17 cellular contexts compared by ENCODE assay signal in the genomic region with DNA sequence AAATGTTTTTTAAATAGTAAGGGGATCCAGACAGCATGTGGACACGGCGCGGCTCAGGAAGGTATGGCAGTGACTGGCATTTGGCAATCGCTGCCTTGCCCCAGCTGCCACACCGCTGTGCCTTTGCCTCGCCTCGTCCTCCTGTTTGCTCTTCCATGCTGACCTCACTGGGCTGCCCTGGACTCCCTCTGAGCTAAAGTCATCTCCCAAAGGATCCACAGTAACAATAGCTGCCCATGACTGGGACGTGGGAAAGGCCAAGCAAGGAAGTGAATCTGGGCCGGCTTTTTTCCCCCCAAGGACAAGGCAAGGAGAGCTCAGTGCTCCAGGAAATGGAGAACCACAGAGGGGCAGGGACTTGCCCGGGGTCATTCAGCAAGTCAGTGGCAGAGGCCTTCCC. TPM values are rescaled to one million over a fixed set of nuclear protein-coding genes. Genes with fewer than 3 reads are reported as not detected.
DNase-seq lines count a peak whose midpoint lies in the region; ATAC-seq, FAIRE-seq and TF ChIP-seq lines count a peak whose summit lies in the region.
"Had no signal": no experiment of that assay in that cellular context is flagged by ENCODE, and none has a peak within 500 bp of the region (broad histone marks: within the 10 kb centered on the region; RNA-seq: fewer than 3 reads in every experiment).

No MANE protein-coding gene starts in this region.

- no peak for TF ChIP-seq POLR2A in breast epithelium (IDR thresholded peaks at IDR 0.05)

- H3K9ac ChIP-seq in skeletal muscle tissue (ENCODE audit: low read depth in 1 of 3, low read length in 3 of 3), result peak overlapping the region; percentile 47 to 54 (median 50)

- FAIRE-seq in HTR-8/SVneo (lab: Jason Lieb, UNC), result peak; percentile 44
- FAIRE-seq: pancreas had no signal

- POLR2A ChIA-PET in A673 (lab: Charles Lee; ENCODE audit: low non-redundant PET), result no interaction called here

- H3K4me3 ChIP-seq in esophagus (ENCODE audit: low read depth in 1 of 2, low read length in 2 of 2) (no peak overlapping the region), mesodermal cell (ENCODE audit: extremely low read depth, insufficient read depth, low read length, poor library complexity, severe bottlenecking) (no peak overlapping the region), skeletal muscle tissue (ENCODE audit: low read length in 3 of 3) (peak overlapping the region in 1 of 3 donors; percentile 13), A673 (ENCODE audit: low read depth, low read length, poor library complexity, severe bottlenecking) (no peak overlapping the region), breast epithelium (no peak overlapping the region)
- H3K4me3 ChIP-seq: pancreas, spleen had no signal

- H3K27ac ChIP-seq in esophagus (ENCODE audit: low read depth in 2 of 2, low read length in 1 of 2) (peak overlapping the region; percentile 52 to 81), mesodermal cell (ENCODE audit: low read depth, low read length, severe bottlenecking) (peak overlapping the region; percentile 62), skeletal muscle tissue (ENCODE audit: low read depth, low read length) (peak overlapping the region; percentile 85), A673 (ENCODE audit: low read depth, low read length, poor library complexity, severe bottlenecking) (no peak overlapping the region), breast epithelium (no peak overlapping the region)
- H3K27ac ChIP-seq: pancreas had no signal

- CTCF ChIA-PET in A673 (lab: Charles Lee), result no interaction called here

- H3K4me1 ChIP-seq in esophagus (ENCODE audit: control insufficient read depth in 2 of 2, insufficient read depth in 2 of 2, low read length in 1 of 2), result peaks cover 2 to 9% of the 10 kb centered on the region in 2 donors
- H3K4me1 ChIP-seq in mesodermal cell (ENCODE audit: control insufficient read depth, insufficient read depth, low read length, poor library complexity, severe bottlenecking), result peaks cover 27% of the 10 kb centered on the region
- H3K4me1 ChIP-seq in skeletal muscle tissue (ENCODE audit: control insufficient read depth in 3 of 3, insufficient read depth in 3 of 3, low read length in 3 of 3), result peaks cover 60 to 87% (median 74%) of the 10 kb centered on the region in 3 donors
- H3K4me1 ChIP-seq in A673 (ENCODE audit: insufficient read depth, low read length, poor library complexity, severe bottlenecking), result no peaks in the 10 kb centered on the region
- H3K4me1 ChIP-seq in breast epithelium, result no peaks in the 10 kb centered on the region
- H3K4me1 ChIP-seq: pancreas had no signal

- no TSS peak for BruUV-seq in A673 (replicated peaks; lab: Mats Ljungman, UMichigan)

- no peak for ATAC-seq in GM21717 (IDR thresholded peaks at IDR 0.05; ENCODE audit: unreplicated experiment)
- ATAC-seq in HG02571 (IDR thresholded peaks at IDR 0.05; ENCODE audit: unreplicated experiment), result no peak
- ATAC-seq: pancreas had no signal

- intact Hi-C loops in A673 (cut with micrococcal nuclease; ENCODE audit: unreplicated experiment) (no loop called here), breast epithelium (cut with DNase I; ENCODE audit: low total_unique reads) (no loop called here)

- H3K27me3 ChIP-seq in esophagus (ENCODE audit: control insufficient read depth in 1 of 2, insufficient read depth in 2 of 2, low read length in 2 of 2), result no peaks in the 10 kb centered on the region
- no peaks in the 10 kb centered on the region for H3K27me3 ChIP-seq in skeletal muscle tissue (ENCODE audit: control insufficient read depth in 3 of 3, insufficient read depth in 3 of 3, low read length in 3 of 3)
- H3K27me3 ChIP-seq in A673 (replicated peaks; ENCODE audit: insufficient read depth, low read depth, low read length, poor library complexity), result no peaks in the 10 kb centered on the region
- peaks cover 0 to 6% of the 10 kb centered on the region in 2 donors for H3K27me3 ChIP-seq in breast epithelium

- H3K36me3 ChIP-seq in esophagus (ENCODE audit: control insufficient read depth in 2 of 2, insufficient read depth in 2 of 2, low read length in 1 of 2), result no peaks in the 10 kb centered on the region
- H3K36me3 ChIP-seq in mesodermal cell (ENCODE audit: control insufficient read depth, insufficient read depth, low read length), result no peaks in the 10 kb centered on the region
- no peaks in the 10 kb centered on the region for H3K36me3 ChIP-seq in skeletal muscle tissue (ENCODE audit: control insufficient read depth in 3 of 3, insufficient read depth in 3 of 3, low read length in 3 of 3)
- H3K36me3 ChIP-seq in A673 (ENCODE audit: insufficient read depth, low read length, poor library complexity, severe bottlenecking), result no peaks in the 10 kb centered on the region
- H3K36me3 ChIP-seq in breast epithelium, result no peaks in the 10 kb centered on the region
- H3K36me3 ChIP-seq: pancreas, spleen had no signal

- DNase-seq in HTR-8/SVneo (ENCODE audit: insufficient read length, low spot score) (no peak), A673 (ENCODE audit: low spot score) (no peak), breast epithelium (ENCODE audit: low spot score in 2 of 2) (no peak)
- DNase-seq: ACHN; CD4-positive, CD25-positive, alpha-beta regulatory T cell; DMS53; effector memory CD4-positive, alpha-beta T cell; NCI-H146; NCI-H82; pancreas; spleen had no signal

- whole genome bisulfite sequencing in esophagus, 2 donors, result 63 to 70% methylated on average over 10 of the region's 10 CpGs
- WGBS in mesodermal cell (ENCODE audit: insufficient coverage in 2 of 2), 2 experiments, result 86 to 91% methylated on average over 8 to 10 of the region's 10 CpGs

- no peak for TF ChIP-seq CTCF in A673 (conservative IDR thresholded peaks at IDR 0.05; ENCODE audit: low read depth, low read length)
- no peak for TF ChIP-seq CTCF in breast epithelium (IDR thresholded peaks at IDR 0.05)

- no peaks in the 10 kb centered on the region for H3K9me3 ChIP-seq in esophagus (ENCODE audit: control insufficient read depth in 2 of 2, insufficient read depth in 1 of 2, low read depth in 1 of 2, low read length in 1 of 2)
- no peaks in the 10 kb centered on the region for H3K9me3 ChIP-seq in mesodermal cell (ENCODE audit: control insufficient read depth, low read length)
- no peaks in the 10 kb centered on the region for H3K9me3 ChIP-seq in skeletal muscle tissue (ENCODE audit: control insufficient read depth in 3 of 3, low read length in 3 of 3)
- H3K9me3 ChIP-seq in A673 (ENCODE audit: low read depth, low read length, poor library complexity, severe bottlenecking), result no peaks in the 10 kb centered on the region
- no peaks in the 10 kb centered on the region for H3K9me3 ChIP-seq in breast epithelium
- H3K9me3 ChIP-seq: pancreas, spleen had no signal

RNA-seq across cellular contexts. Expression of gene JPH2, which starts 48.1 kb away (rescaled TPM):
- polyA plus RNA-seq in esophagus, result 1 to 10 TPM; 4.2 to 4.9 TPM
- polyA plus RNA-seq in mesodermal cell (2013, experiment 1 of 2), result 5.5 TPM
- polyA plus RNA-seq in mesodermal cell (2013, experiment 2 of 2), result 5.6 TPM
- total RNA-seq in skeletal muscle tissue (85.1 TPM), A673 (2021) (1.0 and 1.1 TPM in 2 replicates), breast epithelium (10 to 100 TPM in 2 of 3 donors, 1 to 10 TPM in 1; 9.3 to 16.4 (median 16.2) TPM)
- total RNA-seq: activated CD8-positive, alpha-beta memory T cell treated with anti-CD3 and anti-CD28 coated beads for 36 hours; CD4-positive, CD25-positive, alpha-beta regulatory T cell had no signal
- polyA plus RNA-seq: CD4-positive, CD25-positive, alpha-beta regulatory T cell had no signal

Comparison
In these comparisons a context has a peak if more than half of its experiments do, and no peak if none do; other contexts are left out.
1. H3K27ac ChIP-seq: peak in esophagus (2 of 2), mesodermal cell (single experiment) and skeletal muscle tissue (single experiment); none in A673 (single experiment) and breast epithelium (0 of 2).